Comparison of ENCODE assay signal across 9 cellular contexts in genomic region chr15:90596943-90597342, GRCh38.
DNase-seq lines count a peak whose midpoint lies in the region; ATAC-seq and TF ChIP-seq lines count a peak whose summit lies in the region.
"Had no signal": no experiment of that assay in that cellular context is flagged by ENCODE, and none has a peak within 500 bp of the region (broad histone marks: within the 10 kb centered on the region; RNA-seq: fewer than 3 reads in every experiment).

No MANE protein-coding gene starts in this region.

- H3K4me1 ChIP-seq in vagina, result peaks cover 62% of the 10 kb centered on the region

- intact Hi-C loops in Right ventricle myocardium inferior (cut with DNase I), result loop anchor here (5.0 to 10.0 kb wide), 2 partner anchors 65 to 272 kb away; no protein-coding TSS in a partner anchor
- intact Hi-C loops in left cardiac atrium (cut with DNase I), result loop anchor here in 1 of 2 donors (10.0 kb wide), 1 partner anchor 62 kb away; no protein-coding TSS in a partner anchor
- intact Hi-C loops in vagina (cut with DNase I), result no loop called here

- peak; percentile 45 for ATAC-seq in Right ventricle myocardium inferior
- no peak for ATAC-seq in left cardiac atrium

- no peaks in the 10 kb centered on the region for H3K9me3 ChIP-seq in vagina

- H3K27ac ChIP-seq in cingulate gyrus (ENCODE audit: low read depth, low read length) (peak overlapping the region; percentile 86), vagina (peak overlapping the region; percentile 63)

- H3K27me3 ChIP-seq in vagina, result no peaks in the 10 kb centered on the region

- DNase-seq in Right ventricle myocardium inferior (ENCODE audit: missing footprints) (no peak), left cardiac atrium (no peak), nucleus accumbens (lab: John Stamatoyannopoulos, UW) (peak in 50 of 56 donors; percentile 19 to 85 (median 64)), vagina (ENCODE audit: extremely low spot score in 2 of 2) (no peak), cerebellar nuclear complex (lab: John Stamatoyannopoulos, UW) (no peak), NCI-H2029 treated with DMSO at 0.1 percent for 48 hours (lab: John Stamatoyannopoulos, UW) (no peak), NCI-H446 (lab: John Stamatoyannopoulos, UW) (no peak)
- DNase-seq: NCI-H82 had no signal

- no peaks in the 10 kb centered on the region for H3K36me3 ChIP-seq in vagina

- TF ChIP-seq CTCF in vagina (IDR thresholded peaks at IDR 0.05), result no peak

- no peak for TF ChIP-seq POLR2A in vagina (IDR thresholded peaks at IDR 0.05)

- no peak overlapping the region for H3K4me3 ChIP-seq in vagina

Comparison
In these comparisons a context has a peak if more than half of its experiments do, and no peak if none do; other contexts are left out.
1. DNase-seq: peak in nucleus accumbens (50 of 56); none in Right ventricle myocardium inferior (single experiment), left cardiac atrium (single experiment), vagina (0 of 2), cerebellar nuclear complex (0 of 2), NCI-H2029 treated with DMSO at 0.1 percent for 48 hours (single experiment) and NCI-H446 (0 of 2).